In the genomic region with DNA sequence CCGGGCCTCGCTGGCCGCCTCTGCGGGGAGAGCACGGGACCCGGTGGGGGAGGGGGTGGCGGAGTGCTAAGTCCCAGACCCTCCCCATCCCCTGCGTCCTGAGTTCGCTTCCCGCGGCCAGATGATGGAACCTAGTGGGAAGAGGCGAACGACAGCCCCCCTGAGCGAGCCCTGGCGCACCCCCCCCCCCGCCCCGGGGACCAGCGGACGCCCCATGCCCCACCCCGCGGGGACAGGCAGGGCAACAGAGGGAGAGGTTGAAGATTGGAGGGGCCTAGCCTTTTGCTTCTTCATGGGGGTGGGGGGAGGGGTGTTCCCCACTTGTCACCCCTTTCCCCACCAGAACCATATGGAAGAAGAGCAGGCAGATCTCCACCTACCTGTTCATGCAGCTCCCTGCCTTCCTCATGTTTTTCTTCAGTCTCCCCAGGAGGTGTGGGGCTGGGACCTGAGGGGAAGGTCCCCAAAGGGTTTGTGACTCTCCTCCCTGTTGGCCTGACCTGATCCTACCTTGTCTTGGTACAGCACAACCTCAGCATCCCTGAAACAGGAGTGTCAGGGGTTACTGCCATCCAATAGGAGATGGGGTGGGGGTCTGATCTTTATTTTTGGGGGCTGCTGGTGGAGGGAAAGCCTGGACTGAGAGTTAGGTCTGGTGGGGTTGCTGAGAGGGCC, we compare ENCODE assay signal across 8 cellular contexts. TPM values are rescaled to one million over a fixed set of nuclear protein-coding genes. Genes with fewer than 3 reads are reported as not detected.
DNase-seq lines count a peak whose midpoint lies in the region; ATAC-seq, FAIRE-seq and TF ChIP-seq lines count a peak whose summit lies in the region.

No MANE protein-coding gene starts in this region.

- H3K27ac ChIP-seq in A549 (peak overlapping the region; percentile 92 to 99), RWPE2 (ENCODE audit: poor library complexity, severe bottlenecking) (peak overlapping the region; percentile 43), esophagus (ENCODE audit: low read depth in 2 of 2, low read length in 1 of 2) (peak overlapping the region; percentile 85 to 98)

- no peak for TF ChIP-seq POLR2A in A549 (IDR thresholded peaks at IDR 0.05; ENCODE audit: low read length)

- ATAC-seq in A549 (peak in 1 of 2 experiments; percentile 10; a peak in 5 of 6 replicates), RWPE2 (ENCODE audit: low read depth) (peak; percentile 0; the same call in 1 of the 3 replicates), GM21825 (IDR thresholded peaks at IDR 0.05; ENCODE audit: unreplicated experiment) (no peak), GM19324 (IDR thresholded peaks at IDR 0.05; ENCODE audit: low FRiP score, unreplicated experiment) (no peak)

- 0% methylated on average over 8 of the region's 21 CpGs for WGBS in A549 (ENCODE audit: missing lambda C conversion rate)
- WGBS in esophagus, 2 donors: 1% methylated on average over 15 to 21 of the region's 21 CpGs

- peak overlapping the region; percentile 82 for H3K4me3 ChIP-seq in A549
- H3K4me3 ChIP-seq in RWPE2 (ENCODE audit: severe bottlenecking): peak overlapping the region; percentile 52
- H3K4me3 ChIP-seq in esophagus (ENCODE audit: low read depth in 1 of 2, low read length in 2 of 2): peak overlapping the region; percentile 70 to 74

- no peak for FAIRE-seq in A549 (lab: Jason Lieb, UNC)

- TF ChIP-seq CTCF in A549 (IDR thresholded peaks at IDR 0.05) (no peak), GM20000 (IDR thresholded peaks at IDR 0.05; ENCODE audit: extremely low read depth, missing control alignments) (no peak), RWPE2 (IDR thresholded peaks at IDR 0.05; ENCODE audit: poor library complexity, severe bottlenecking) (no peak), progenitor cell of endocrine pancreas (IDR thresholded peaks at IDR 0.05; ENCODE audit: unreplicated experiment) (no peak)

- CTCF ChIA-PET in A549 (lab: Yijun Ruan, JAX): interaction anchor here (0.8 to 13.3 kb wide), 2 partner anchors 14 to 115 kb away, joined by 3 to 197 read pairs; partner anchors contain the start of gene KDM3B

- H3K9me3 Mint-ChIP-seq in progenitor cell of endocrine pancreas (ENCODE audit: low read depth): no peaks in the 10 kb centered on the region

- H3K36me3 ChIP-seq in RWPE2 (ENCODE audit: low read depth) (peaks cover 35% of the 10 kb centered on the region), esophagus (ENCODE audit: control insufficient read depth in 2 of 2, insufficient read depth in 2 of 2, low read length in 1 of 2) (peaks cover 0 to 2% of the 10 kb centered on the region in 2 donors)

- DNase-seq in A549 (ENCODE audit: low read depth in 1 of 2, low spot score in 1 of 2) (no peak), GM20000 (ENCODE audit: low spot score) (peak; percentile 42), RWPE2 (ENCODE audit: low spot score) (no peak), progenitor cell of endocrine pancreas (ENCODE audit: low spot score, unreplicated experiment) (no peak), DMS153 treated with DMSO at 0.1 percent for 48 hours (lab: John Stamatoyannopoulos, UW; ENCODE audit: unreplicated experiment) (no peak)

- peak overlapping the region; percentile 92 for H3K27ac Mint-ChIP-seq in progenitor cell of endocrine pancreas

- H3K4me1 Mint-ChIP-seq in progenitor cell of endocrine pancreas (ENCODE audit: low read depth): peaks cover 24% of the 10 kb centered on the region

- peaks cover 26% of the 10 kb centered on the region; the same call in 2 of the 3 replicates for H3K4me1 ChIP-seq in A549
- H3K4me1 ChIP-seq in RWPE2 (ENCODE audit: insufficient read depth, poor library complexity, severe bottlenecking): no peaks in the 10 kb centered on the region
- peaks cover 0 to 6% of the 10 kb centered on the region in 2 donors for H3K4me1 ChIP-seq in esophagus (ENCODE audit: control insufficient read depth in 2 of 2, insufficient read depth in 2 of 2, low read length in 1 of 2)

- no peaks in the 10 kb centered on the region for H3K27me3 ChIP-seq in RWPE2 (ENCODE audit: insufficient read depth, poor library complexity, severe bottlenecking)
- H3K27me3 ChIP-seq in esophagus (ENCODE audit: control insufficient read depth in 1 of 2, insufficient read depth in 2 of 2, low read length in 2 of 2): no peaks in the 10 kb centered on the region

- no peak for TF ChIP-seq EP300 in A549 (IDR thresholded peaks at IDR 0.05)

- peak overlapping the region; percentile 96 for H3K4me2 ChIP-seq in A549

- no peaks in the 10 kb centered on the region for H3K27me3 Mint-ChIP-seq in progenitor cell of endocrine pancreas

- peak overlapping the region; percentile 98 for H3K4me3 Mint-ChIP-seq in progenitor cell of endocrine pancreas (ENCODE audit: low read depth)

- TF ChIP-seq RAD21 in A549 (conservative IDR thresholded peaks at IDR 0.05 in 1 of 2, IDR thresholded peaks at IDR 0.05 in 1 of 2): no peak

- H3K9me3 ChIP-seq in A549 (no peaks in the 10 kb centered on the region), RWPE2 (ENCODE audit: severe bottlenecking) (no peaks in the 10 kb centered on the region), esophagus (ENCODE audit: control insufficient read depth in 2 of 2, insufficient read depth in 1 of 2, low read depth in 1 of 2, low read length in 1 of 2) (no peaks in the 10 kb centered on the region)

- peaks cover 6% of the 10 kb centered on the region for H3K36me3 Mint-ChIP-seq in progenitor cell of endocrine pancreas (ENCODE audit: insufficient read depth)

- POLR2A ChIA-PET in A549 (lab: Yijun Ruan, JAX): interaction anchor here (0.5 to 3.6 kb wide), 13 partner anchors 10 to 206 kb away, joined by 3 to 68 read pairs (median 4); partner anchors contain the start of genes BRD8, CDC23, EGR1 and ETF1

TF ChIP-seq in A549, 52 proteins besides CTCF, POLR2A, EP300 and RAD21:
- TF ChIP-seq TP53 (CRISPR knock-in tag; IDR thresholded peaks at IDR 0.05): no peak
- no peak for TF ChIP-seq MAFK (IDR thresholded peaks at IDR 0.05; ENCODE audit: partially characterized antibody)
- TF ChIP-seq FOXS1 (CRISPR knock-in tag; IDR thresholded peaks at IDR 0.05): no peak
- TF ChIP-seq EHF (CRISPR knock-in tag; IDR thresholded peaks at IDR 0.05): no peak
- TF ChIP-seq HEYL (CRISPR knock-in tag; IDR thresholded peaks at IDR 0.05): no peak
- TF ChIP-seq, protein P1, sequence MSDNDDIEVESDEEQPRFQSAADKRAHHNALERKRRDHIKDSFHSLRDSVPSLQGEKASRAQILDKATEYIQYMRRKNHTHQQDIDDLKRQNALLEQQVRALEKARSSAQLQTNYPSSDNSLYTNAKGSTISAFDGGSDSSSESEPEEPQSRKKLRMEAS (IDR thresholded peaks at IDR 0.05): no peak
- TF ChIP-seq PHF8 (IDR thresholded peaks at IDR 0.05; ENCODE audit: borderline replicate concordance, low read depth): no peak
- TF ChIP-seq NPAS2 (CRISPR knock-in tag; IDR thresholded peaks at IDR 0.05; ENCODE audit: borderline replicate concordance): no peak
- no peak for TF ChIP-seq CHD4 (IDR thresholded peaks at IDR 0.05; ENCODE audit: borderline replicate concordance)
- TF ChIP-seq NFE2L2 (conservative IDR thresholded peaks at IDR 0.05; ENCODE audit: low read length): no peak
- no peak for TF ChIP-seq POLR2AphosphoS2 (conservative IDR thresholded peaks at IDR 0.05; ENCODE audit: low read length)
- TF ChIP-seq CBX8 (IDR thresholded peaks at IDR 0.05): no peak
- TF ChIP-seq HOXA7 (CRISPR knock-in tag; IDR thresholded peaks at IDR 0.05): no peak

RNA-seq across cellular contexts. Expression of gene FAM53C, which starts 0.5 kb away (rescaled TPM):
- polyA plus RNA-seq in A549 (2011; rRNA removed) (24.5 and 24.9 TPM in 2 replicates), A549 (2017; fragmentation: RNase III; extraction: RNeasy Plus Mini Kit Qiagen cat#74134 plus additional on column Dnase treatment) (21.9 to 25.7 TPM (median 24.7 TPM) in 3 replicates), esophagus (1 to 10 TPM; 7.4 to 8.7 TPM)
- polyA plus RNA-seq in A549 (2012; cell fraction: cytosol; rRNA removed): 13.4 and 18.7 TPM in 2 replicates
- polyA plus RNA-seq in A549 (2012; cell fraction: nucleus; rRNA removed): 29.8 and 32.6 TPM in 2 replicates
- polyA minus RNA-seq in A549 (2011; rRNA and poly(A)+ RNA removed): 27.2 and 29.0 TPM in 2 replicates
- 56.6 TPM in 2 replicates for total RNA-seq in progenitor cell of endocrine pancreas

RNA-seq across cellular contexts. Expression of gene CDC25C, which starts 6.9 kb away (rescaled TPM):
- 19.3 and 20.5 TPM in 2 replicates for polyA plus RNA-seq in A549 (2011; rRNA removed)
- polyA plus RNA-seq in A549 (2012; cell fraction: cytosol; rRNA removed): 7.9 and 8.8 TPM in 2 replicates
- 8.1 and 11.4 TPM in 2 replicates for polyA plus RNA-seq in A549 (2012; cell fraction: nucleus; rRNA removed)
- 11.2 to 12.7 TPM (median 12.6 TPM) in 3 replicates for polyA plus RNA-seq in A549 (2017; fragmentation: RNase III; extraction: RNeasy Plus Mini Kit Qiagen cat#74134 plus additional on column Dnase treatment)
- polyA minus RNA-seq in A549 (2011; rRNA and poly(A)+ RNA removed): 9.4 and 10.0 TPM in 2 replicates
- polyA plus RNA-seq in esophagus: 1 to 10 TPM; 1.0 to 1.6 TPM
- total RNA-seq in progenitor cell of endocrine pancreas: 10.6 and 11.5 TPM in 2 replicates

RNA-seq across cellular contexts. Expression of gene KDM3B, which starts 13.9 kb away (rescaled TPM):
- polyA plus RNA-seq in A549 (2011; rRNA removed) (50.6 and 52.5 TPM in 2 replicates), A549 (2017; fragmentation: RNase III; extraction: RNeasy Plus Mini Kit Qiagen cat#74134 plus additional on column Dnase treatment) (35.4 to 38.1 TPM (median 37.4 TPM) in 3 replicates), esophagus (10 to 100 TPM; 18.7 to 20.7 TPM)
- 17.9 and 23.5 TPM in 2 replicates for polyA plus RNA-seq in A549 (2012; cell fraction: cytosol; rRNA removed)
- 18.4 and 28.9 TPM in 2 replicates for polyA plus RNA-seq in A549 (2012; cell fraction: nucleus; rRNA removed)
- 60.8 and 61.3 TPM in 2 replicates for polyA minus RNA-seq in A549 (2011; rRNA and poly(A)+ RNA removed)
- total RNA-seq in progenitor cell of endocrine pancreas: 118 and 126 TPM in 2 replicates

Comparison
In these comparisons a context has a peak if more than half of its experiments do, and no peak if none do; other contexts are left out.
1. H3K27ac ChIP-seq: peak in every context shown above with its lines; median percentile 96 in A549; 92 in esophagus; 43 in RWPE2.